ENCODE assay signal across 1 cellular context in genomic region chr1:119608816-119609215, GRCh38. TPM values are rescaled to one million over a fixed set of nuclear protein-coding genes. Genes with fewer than 3 reads are reported as not detected.
"Had no signal": no experiment of that assay in that cellular context is flagged by ENCODE, and none has a peak within 500 bp of the region (broad histone marks: within the 10 kb centered on the region; RNA-seq: fewer than 3 reads in every experiment).

No MANE protein-coding gene starts in this region.

RNA-seq across cellular contexts. Expression of gene ZNF697, which starts 39.2 kb away (rescaled TPM):
- total RNA-seq: OCI-LY7 had no signal
